ENCODE assay signal across 1 cellular context in the genomic region with DNA sequence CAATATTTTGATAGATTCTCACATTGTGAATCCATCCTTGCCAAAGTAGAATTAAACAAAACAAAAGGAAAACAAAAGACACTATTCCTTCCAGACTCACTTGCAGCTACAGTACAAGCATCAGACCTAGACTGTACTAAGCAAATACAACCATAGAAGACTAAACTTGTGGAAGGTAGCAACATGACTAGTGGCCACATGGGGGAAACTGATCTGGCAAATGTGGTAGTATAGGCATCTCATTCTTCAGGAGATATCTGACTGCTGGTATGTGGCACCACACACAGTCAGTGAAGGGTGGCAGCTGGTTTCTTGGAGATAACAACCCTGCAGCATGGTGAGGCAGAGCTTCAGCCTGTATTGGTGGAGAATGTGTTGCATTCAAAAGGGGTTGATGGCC.
TF ChIP-seq lines count a peak whose summit lies in the region.

No MANE protein-coding gene starts in this region.

TF ChIP-seq in HepG2, 621 proteins besides CTCF, POLR2A, EP300 and RAD21 (continued from another document):
- TF ChIP-seq CBFB (CRISPR knock-in tag; IDR thresholded peaks at IDR 0.05) (no peak), ZSCAN22 (CRISPR knock-in tag; IDR thresholded peaks at IDR 0.05) (no peak), SNRNP70 (IDR thresholded peaks at IDR 0.05; ENCODE audit: low read depth, low read length) (no peak)
- TF ChIP-seq, protein P1, sequence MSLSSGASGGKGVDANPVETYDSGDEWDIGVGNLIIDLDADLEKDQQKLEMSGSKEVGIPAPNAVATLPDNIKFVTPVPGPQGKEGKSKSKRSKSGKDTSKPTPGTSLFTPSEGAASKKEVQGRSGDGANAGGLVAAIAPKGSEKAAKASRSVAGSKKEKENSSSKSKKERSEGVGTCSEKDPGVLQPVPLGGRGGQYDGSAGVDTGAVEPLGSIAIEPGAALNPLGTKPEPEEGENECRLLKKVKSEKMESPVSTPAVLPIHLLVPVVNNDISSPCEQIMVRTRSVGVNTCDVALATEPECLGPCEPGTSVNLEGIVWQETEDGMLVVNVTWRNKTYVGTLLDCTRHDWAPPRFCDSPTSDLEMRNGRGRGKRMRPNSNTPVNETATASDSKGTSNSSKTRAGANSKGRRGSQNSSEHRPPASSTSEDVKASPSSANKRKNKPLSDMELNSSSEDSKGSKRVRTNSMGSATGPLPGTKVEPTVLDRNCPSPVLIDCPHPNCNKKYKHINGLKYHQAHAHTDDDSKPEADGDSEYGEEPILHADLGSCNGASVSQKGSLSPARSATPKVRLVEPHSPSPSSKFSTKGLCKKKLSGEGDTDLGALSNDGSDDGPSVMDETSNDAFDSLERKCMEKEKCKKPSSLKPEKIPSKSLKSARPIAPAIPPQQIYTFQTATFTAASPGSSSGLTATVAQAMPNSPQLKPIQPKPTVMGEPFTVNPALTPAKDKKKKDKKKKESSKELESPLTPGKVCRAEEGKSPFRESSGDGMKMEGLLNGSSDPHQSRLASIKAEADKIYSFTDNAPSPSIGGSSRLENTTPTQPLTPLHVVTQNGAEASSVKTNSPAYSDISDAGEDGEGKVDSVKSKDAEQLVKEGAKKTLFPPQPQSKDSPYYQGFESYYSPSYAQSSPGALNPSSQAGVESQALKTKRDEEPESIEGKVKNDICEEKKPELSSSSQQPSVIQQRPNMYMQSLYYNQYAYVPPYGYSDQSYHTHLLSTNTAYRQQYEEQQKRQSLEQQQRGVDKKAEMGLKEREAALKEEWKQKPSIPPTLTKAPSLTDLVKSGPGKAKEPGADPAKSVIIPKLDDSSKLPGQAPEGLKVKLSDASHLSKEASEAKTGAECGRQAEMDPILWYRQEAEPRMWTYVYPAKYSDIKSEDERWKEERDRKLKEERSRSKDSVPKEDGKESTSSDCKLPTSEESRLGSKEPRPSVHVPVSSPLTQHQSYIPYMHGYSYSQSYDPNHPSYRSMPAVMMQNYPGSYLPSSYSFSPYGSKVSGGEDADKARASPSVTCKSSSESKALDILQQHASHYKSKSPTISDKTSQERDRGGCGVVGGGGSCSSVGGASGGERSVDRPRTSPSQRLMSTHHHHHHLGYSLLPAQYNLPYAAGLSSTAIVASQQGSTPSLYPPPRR (CRISPR knock-in tag; IDR thresholded peaks at IDR 0.05; ENCODE audit: borderline replicate concordance): no peak
